ENCODE assay signal across 8 cellular contexts in the genomic region with DNA sequence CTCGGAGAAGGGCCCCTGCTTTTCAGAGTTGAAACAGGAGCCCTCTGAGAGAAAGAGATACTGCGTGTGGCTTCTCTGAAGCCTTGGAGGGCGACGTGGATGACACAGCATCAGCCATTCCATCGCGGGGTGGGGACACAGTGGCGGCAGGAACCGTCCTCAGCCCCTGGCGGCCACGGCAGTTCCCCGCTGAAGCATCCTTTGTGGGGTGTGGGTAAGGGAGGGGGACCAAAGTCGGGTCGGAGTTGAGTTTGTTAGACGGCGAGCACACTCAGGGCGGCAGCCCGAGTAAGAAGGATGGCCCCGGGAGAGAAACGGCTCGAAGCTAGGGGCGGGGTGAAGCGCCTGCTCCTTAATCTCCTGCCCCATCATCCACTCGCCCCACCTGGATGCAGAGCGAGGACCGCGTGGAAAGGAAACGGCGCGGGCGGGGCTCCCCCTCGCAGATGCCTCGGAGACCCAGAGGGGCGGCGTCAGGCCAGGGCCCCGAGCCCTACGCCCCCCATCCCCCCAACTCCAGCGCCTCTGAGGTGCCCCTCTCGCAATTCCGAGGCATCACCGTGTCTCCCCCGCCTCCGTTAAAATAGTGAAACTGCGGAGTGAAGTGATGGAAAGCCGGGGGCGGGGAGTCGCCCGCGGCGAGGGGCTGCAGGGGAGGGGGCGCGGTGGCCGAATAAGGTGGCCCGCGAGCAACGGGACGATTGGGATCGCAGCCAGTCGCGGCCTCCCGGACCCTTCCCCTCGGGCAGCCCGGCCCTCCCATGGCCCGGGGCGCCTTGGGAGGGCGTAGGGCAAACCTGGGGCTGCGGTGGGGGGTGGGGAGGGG. TPM values are rescaled to one million over a fixed set of nuclear protein-coding genes. Genes with fewer than 3 reads are reported as not detected.
A peak's percentile ranks its signal among the peaks of the same experiment; 100 is the strongest.
DNase-seq lines count a peak whose midpoint lies in the region; TF ChIP-seq lines count a peak whose summit lies in the region.

No MANE protein-coding gene starts in this region.

- H4K91ac ChIP-seq in H9 (ENCODE audit: insufficient read length, low read depth, low read length), result no peak overlapping the region

- no peak overlapping the region for H3T11ph ChIP-seq in H9 (ENCODE audit: low read length)

- no peak overlapping the region for H2BK5ac ChIP-seq in H9 (ENCODE audit: insufficient read length, low read length)

- H3K4me3 ChIP-seq in NB4 (ENCODE audit: low read depth, low read length), result peak overlapping the region; percentile 95
- peak overlapping the region; percentile 95 for H3K4me3 ChIP-seq in fibroblast of mammary gland (ENCODE audit: control insufficient read depth, low read depth, low read length)

- no peak overlapping the region for H2BK20ac ChIP-seq in H9 (ENCODE audit: low read depth, low read length, poor library complexity, severe bottlenecking)

- no peaks in the 10 kb centered on the region for H3K4me1 ChIP-seq in H9 (ENCODE audit: insufficient read depth, low read length)

- H3K23ac ChIP-seq in H9 (ENCODE audit: insufficient read length, low read depth, low read length), result no peak overlapping the region

- peak overlapping the region; percentile 23 for H3K9ac ChIP-seq in H9 (ENCODE audit: extremely low read depth, insufficient read length, low read length)

- no peak overlapping the region for H4K5ac ChIP-seq in H9 (ENCODE audit: insufficient read length, low read depth, low read length)

- H3K27ac ChIP-seq in H9 (ENCODE audit: insufficient read length, low read depth, low read length), result no peak overlapping the region

- DNase-seq in GM10248 (ENCODE audit: extremely low spot score) (peak; percentile 68), H9 (peak; percentile 48), NB4 (ENCODE audit: low read depth) (peak; percentile 62), fibroblast of mammary gland (ENCODE audit: low read depth) (no peak), osteocyte (ENCODE audit: extremely low spot score, unreplicated experiment) (no peak), ureter (ENCODE audit: low spot score) (peak; percentile 59), islet precursor cell (no peak)
- DNase-seq in activated T-cell treated with anti-CD3 and anti-CD28 coated beads, Interleukin-2, amount 50 U/mL, for 1 hour, result peak; percentile 75

- TF ChIP-seq CTCF in GM10248 (IDR thresholded peaks at IDR 0.05; ENCODE audit: control extremely low read depth, extremely low read depth, low read depth, missing control alignments) (peak; percentile 22), H9 (conservative IDR thresholded peaks at IDR 0.05) (peak; percentile 18; the same call in 1 of the 3 replicates), NB4 (IDR thresholded peaks at IDR 0.05; ENCODE audit: low read depth, low read length) (no peak), fibroblast of mammary gland (conservative IDR thresholded peaks at IDR 0.05; ENCODE audit: control insufficient read depth, insufficient read depth, low read depth, low read length) (peak; percentile 16), osteocyte (IDR thresholded peaks at IDR 0.05) (no peak)

- H3K4ac ChIP-seq in H9 (ENCODE audit: low read depth, low read length), result no peak overlapping the region

- peak overlapping the region; percentile 77 to 89 for H3K4me3 Mint-ChIP-seq in H9
- H3K4me3 Mint-ChIP-seq in osteocyte (ENCODE audit: unreplicated experiment), result peak overlapping the region; percentile 75

- H3K27ac Mint-ChIP-seq in H9 (peak overlapping the region in 1 of 3 experiments; percentile 37; a peak in 3 of 7 replicates), osteocyte (ENCODE audit: unreplicated experiment) (peak overlapping the region; percentile 73)

- H2BK12ac ChIP-seq in H9 (ENCODE audit: insufficient read length, low read depth, low read length), result no peak overlapping the region

- CTCF ChIA-PET in GM10248 (lab: Yijun Ruan, JAX), result interaction anchor here (0.6 to 1.5 kb wide), 5 partner anchors 11 to 430 kb away, joined by 3 to 6 read pairs (median 3); no protein-coding TSS in a partner anchor

- H3K4me1 Mint-ChIP-seq in H9 (peaks cover 30 to 31% of the 10 kb centered on the region in 2 experiments), osteocyte (ENCODE audit: unreplicated experiment) (peaks cover 22% of the 10 kb centered on the region)

- no peak overlapping the region for H2AFZ ChIP-seq in H9 (ENCODE audit: low read length)

- POLR2A ChIA-PET in GM10248 (lab: Yijun Ruan, JAX), result interaction anchor here (0.7 to 1.3 kb wide), 2 partner anchors 10 to 33 kb away, joined by 3 to 4 read pairs; no protein-coding TSS in a partner anchor

- H3K9me3 Mint-ChIP-seq in H9, result no peaks in the 10 kb centered on the region; a peak in 1 of 5 replicates
- H3K9me3 Mint-ChIP-seq in osteocyte (ENCODE audit: unreplicated experiment), result no peaks in the 10 kb centered on the region

- H3K36me3 Mint-ChIP-seq in H9 (ENCODE audit: insufficient read depth in 1 of 3, low read depth in 3 of 3) (no peaks in the 10 kb centered on the region; a peak in 1 of 7 replicates), osteocyte (ENCODE audit: unreplicated experiment) (no peaks in the 10 kb centered on the region)

- no peaks in the 10 kb centered on the region for H3K79me1 ChIP-seq in H9 (ENCODE audit: insufficient read depth, low read depth, low read length, poor library complexity, severe bottlenecking)

- peak overlapping the region; percentile 57 for H3K4me2 ChIP-seq in H9 (ENCODE audit: insufficient read depth, insufficient read length, low read length)

- H3K56ac ChIP-seq in H9 (ENCODE audit: insufficient read length, low read depth, low read length), result no peak overlapping the region

- H2AK5ac ChIP-seq in H9 (ENCODE audit: insufficient read length, low read length), result no peak overlapping the region

- TF ChIP-seq POLR2A in NB4 (IDR thresholded peaks at IDR 0.05; ENCODE audit: extremely low read depth, insufficient read length), result no peak

- H3K27me3 ChIP-seq in H9 (ENCODE audit: insufficient read depth, low read length), result peaks cover 2% of the 10 kb centered on the region; the same call in 1 of the 2 replicates

- peak overlapping the region; percentile 47 for H3K18ac ChIP-seq in H9 (ENCODE audit: insufficient read length, low read depth, low read length)

- H4K8ac ChIP-seq in H9 (replicated peaks; ENCODE audit: insufficient read length, low read depth, low read length), result no peak overlapping the region

- peaks cover 2% of the 10 kb centered on the region; the same call in 1 of the 2 replicates for H3K79me2 ChIP-seq in H9 (ENCODE audit: insufficient read depth, low read length)

- peak overlapping the region; percentile 68 for H3K14ac ChIP-seq in H9 (ENCODE audit: insufficient read depth, low read length)

- WGBS in H9 (ENCODE audit: extremely low coverage, insufficient read length, low lambda C conversion rate), result no CpG with 5 or more reads among the region's 66 CpGs

- no peaks in the 10 kb centered on the region for H4K20me1 ChIP-seq in H9 (ENCODE audit: control insufficient read depth, insufficient read depth, insufficient read length)

- no peak overlapping the region for H2BK120ac ChIP-seq in H9 (ENCODE audit: low read depth, low read length, poor library complexity, severe bottlenecking)

- peaks cover 17% of the 10 kb centered on the region for H3K23me2 ChIP-seq in H9 (ENCODE audit: insufficient read length, low read depth, low read length, poor library complexity, severe bottlenecking)

- no peaks in the 10 kb centered on the region for H3K9me3 ChIP-seq in H9 (ENCODE audit: control insufficient read depth, low read depth, low read length)

- H2BK15ac ChIP-seq in H9 (ENCODE audit: low read depth, low read length), result no peak overlapping the region

- H3K27me3 Mint-ChIP-seq in H9 (ENCODE audit: low read depth) (peaks cover 27% of the 10 kb centered on the region), osteocyte (ENCODE audit: unreplicated experiment) (no peaks in the 10 kb centered on the region)

RNA-seq across cellular contexts. Expression of a gene that starts 0.8 kb away (rescaled TPM):
- total RNA-seq in H9 (2021), result 33.6 and 35.8 TPM in 2 replicates
- total RNA-seq in osteocyte, result 29.4 and 29.9 TPM in 2 replicates
- total RNA-seq in ureter, result 74.6 TPM

Comparison
In these comparisons a context has a peak if more than half of its experiments do, and no peak if none do; other contexts are left out.
1. DNase-seq: peak in GM10248 (single experiment), H9 (single experiment), NB4 (single experiment), activated T-cell treated with anti-CD3 and anti-CD28 coated beads, Interleukin-2, amount 50 U/mL, for 1 hour (single experiment) and ureter (single experiment); none in fibroblast of mammary gland (single experiment), osteocyte (single experiment) and islet precursor cell (single experiment).
2. CTCF ChIP-seq: peak in GM10248 (single experiment), H9 (single experiment) and fibroblast of mammary gland (single experiment); none in NB4 (single experiment) and osteocyte (single experiment).